20 cellular contexts compared by ENCODE assay signal in the genomic region with DNA sequence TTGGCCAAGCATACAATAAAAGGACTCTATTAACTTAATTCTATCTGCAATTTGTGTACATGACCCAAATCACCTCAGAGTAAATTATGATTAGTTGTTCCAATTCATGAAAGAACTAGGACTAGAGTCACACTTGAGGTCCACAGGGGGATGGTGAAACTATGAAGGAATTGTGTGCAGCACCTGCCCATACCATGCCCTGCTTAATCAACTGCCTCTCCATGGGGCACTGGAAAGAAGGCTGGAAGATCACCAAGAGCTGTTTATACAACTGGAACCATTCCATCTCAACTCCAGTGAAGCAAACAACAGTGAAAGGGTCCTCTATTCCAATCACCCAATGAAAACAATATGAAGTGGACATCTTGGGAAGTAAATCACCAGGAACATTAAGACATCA.
DNase-seq lines count a peak whose midpoint lies in the region; ATAC-seq and TF ChIP-seq lines count a peak whose summit lies in the region.
"Had no signal": no experiment of that assay in that cellular context is flagged by ENCODE, and none has a peak within 500 bp of the region (broad histone marks: within the 10 kb centered on the region; RNA-seq: fewer than 3 reads in every experiment).

No MANE protein-coding gene starts in this region.

- H3K36me3 ChIP-seq in mucosa of descending colon (ENCODE audit: low read depth) = no peaks in the 10 kb centered on the region
- H3K36me3 ChIP-seq: HAP-1 had no signal

- no peaks in the 10 kb centered on the region for H3K9me3 ChIP-seq in mucosa of descending colon
- H3K9me3 ChIP-seq: HAP-1, SK-N-SH had no signal

- TF ChIP-seq CTCF in mucosa of descending colon (IDR thresholded peaks at IDR 0.05) = no peak

- no peaks in the 10 kb centered on the region for H3K4me1 ChIP-seq in mucosa of descending colon (ENCODE audit: low read depth)
- H3K4me1 ChIP-seq: HAP-1 had no signal

- ATAC-seq in mucosa of descending colon = no peak

- intact Hi-C loops in mucosa of descending colon (cut with DNase I, micrococcal nuclease) = no loop called here

- no peak overlapping the region for H3K4me3 ChIP-seq in mucosa of descending colon
- H3K4me3 ChIP-seq: HAP-1 had no signal

- DNase-seq in DMS79 (lab: John Stamatoyannopoulos, UW) = peak; percentile 97
- peak in 2 of 3 experiments; percentile 88 to 100 for DNase-seq in NCI-H1417 (lab: John Stamatoyannopoulos, UW)
- DNase-seq in NCI-H748 treated with DMSO at 0.1 percent for 48 hours (lab: John Stamatoyannopoulos, UW) = peak; percentile 95
- peak; percentile 35 for DNase-seq in left kidney (ENCODE audit: low read depth, low spot score)
- no peak for DNase-seq in mucosa of descending colon
- no peak for DNase-seq in HUDEP-2 (lab: John Stamatoyannopoulos, UW; ENCODE audit: unreplicated experiment in 76 of 76)
- no peak for DNase-seq in activated CD4-positive, CD25-positive, alpha-beta regulatory T cell treated with anti-CD3 and anti-CD28 coated beads, Interleukin-2, amount 50 U/mL, for 72 hours
- DNase-seq in HPDE6-E6E7 (ENCODE audit: extremely low spot score) = no peak
- DNase-seq: C1 segment of cervical spinal cord; CD8-positive, alpha-beta memory T cell; DND-41; MM.1S; NCI-H1436; NCI-H2107; NCI-H226; NCI-H524; NK-92 treated with Interleukin-12 subunit alpha and Interleukin-12 subunit beta, amount 100 ng/mL, for 24 hours; Right ventricle myocardium superior; SK-N-SH had no signal

Comparison
In these comparisons a context has a peak if more than half of its experiments do, and no peak if none do; other contexts are left out.
1. DNase-seq: peak in DMS79 (single experiment), NCI-H1417 (2 of 3), NCI-H748 treated with DMSO at 0.1 percent for 48 hours (single experiment) and left kidney (single experiment); none in mucosa of descending colon (0 of 3), HUDEP-2 (0 of 76), activated CD4-positive, CD25-positive, alpha-beta regulatory T cell treated with anti-CD3 and anti-CD28 coated beads, Interleukin-2, amount 50 U/mL, for 72 hours (single experiment) and HPDE6-E6E7 (single experiment).